In the genomic region with DNA sequence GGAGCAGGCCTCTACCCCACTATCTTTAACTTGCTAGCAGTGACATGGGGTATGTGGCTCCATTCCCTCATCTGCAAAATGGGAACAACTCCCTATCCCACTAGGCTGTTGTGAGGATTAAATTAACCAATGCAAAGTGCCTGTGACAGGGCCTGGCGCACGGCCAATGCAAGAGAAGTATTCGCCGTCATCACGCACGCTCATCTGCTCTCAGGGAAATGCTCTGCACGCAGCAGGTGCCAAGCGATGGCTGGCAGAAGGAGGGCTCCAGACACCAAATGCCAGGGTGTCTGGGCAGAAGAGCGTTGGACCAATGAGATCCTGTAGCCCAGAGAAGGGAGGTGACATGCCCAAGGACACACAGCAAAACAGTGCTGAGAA, we compare ENCODE assay signal across 1 cellular context.
TF ChIP-seq lines count a peak whose summit lies in the region.

No MANE protein-coding gene starts in this region.

TF ChIP-seq in GM12878, 131 proteins besides CTCF, POLR2A, EP300 and RAD21:
- TF ChIP-seq TBL1XR1 (IDR thresholded peaks at IDR 0.05; ENCODE audit: low read depth, low read length), result no peak
